Comparison of ENCODE assay signal across 18 cellular contexts in genomic region chr9:129604056-129604765, GRCh38. TPM values are rescaled to one million over a fixed set of nuclear protein-coding genes. Genes with fewer than 3 reads are reported as not detected.
DNase-seq lines count a peak whose midpoint lies in the region; ATAC-seq and TF ChIP-seq lines count a peak whose summit lies in the region.
"Had no signal": no experiment of that assay in that cellular context is flagged by ENCODE, and none has a peak within 500 bp of the region (broad histone marks: within the 10 kb centered on the region; RNA-seq: fewer than 3 reads in every experiment).

No MANE protein-coding gene starts in this region.

- peaks cover 66% of the 10 kb centered on the region for H3K4me1 Mint-ChIP-seq in activated CD8-positive, alpha-beta T cell treated with anti-CD3 and anti-CD28 coated beads, Interleukin-2, amount 10 ng/mL, durations not matched to agents 7 days and 5 days (ENCODE audit: low read depth)
- H3K4me1 Mint-ChIP-seq in activated CD8-positive, alpha-beta T cell treated with anti-CD3 and anti-CD28 coated beads for 36 hours (ENCODE audit: low read depth) = peaks cover 32% of the 10 kb centered on the region
- H3K4me1 Mint-ChIP-seq in immature natural killer cell (peaks cover 30 to 34% of the 10 kb centered on the region in 2 donors), type B pancreatic cell (ENCODE audit: unreplicated experiment) (peaks cover 37% of the 10 kb centered on the region)

- no peak for TF ChIP-seq CTCF in activated CD8-positive, alpha-beta T cell treated with anti-CD3 and anti-CD28 coated beads for 36 hours (IDR thresholded peaks at IDR 0.05)
- TF ChIP-seq CTCF in RWPE1 (conservative IDR thresholded peaks at IDR 0.05; ENCODE audit: low read depth) (no peak), type B pancreatic cell (conservative IDR thresholded peaks at IDR 0.05) (no peak)

- H3K27ac Mint-ChIP-seq in activated CD8-positive, alpha-beta T cell treated with anti-CD3 and anti-CD28 coated beads, Interleukin-2, amount 10 ng/mL, durations not matched to agents 7 days and 5 days = peak overlapping the region; percentile 3
- no peak overlapping the region for H3K27ac Mint-ChIP-seq in activated CD8-positive, alpha-beta T cell treated with anti-CD3 and anti-CD28 coated beads for 36 hours
- H3K27ac Mint-ChIP-seq in immature natural killer cell = peak overlapping the region in 5 of 6 donors; percentile 40 to 81 (median 64)
- H3K27ac Mint-ChIP-seq in type B pancreatic cell = peak overlapping the region; percentile 57

- H3K36me3 Mint-ChIP-seq in activated CD8-positive, alpha-beta T cell treated with anti-CD3 and anti-CD28 coated beads, Interleukin-2, amount 10 ng/mL, durations not matched to agents 7 days and 5 days (ENCODE audit: low read depth) = no peaks in the 10 kb centered on the region
- H3K36me3 Mint-ChIP-seq in activated CD8-positive, alpha-beta T cell treated with anti-CD3 and anti-CD28 coated beads for 36 hours (ENCODE audit: low read depth) = no peaks in the 10 kb centered on the region
- H3K36me3 Mint-ChIP-seq in immature natural killer cell (no peaks in the 10 kb centered on the region), type B pancreatic cell (no peaks in the 10 kb centered on the region)

- H3K4me3 Mint-ChIP-seq in activated CD8-positive, alpha-beta T cell treated with anti-CD3 and anti-CD28 coated beads, Interleukin-2, amount 10 ng/mL, durations not matched to agents 7 days and 5 days = no peak overlapping the region
- H3K4me3 Mint-ChIP-seq in activated CD8-positive, alpha-beta T cell treated with anti-CD3 and anti-CD28 coated beads for 36 hours = no peak overlapping the region
- H3K4me3 Mint-ChIP-seq in immature natural killer cell = peak overlapping the region in 1 of 5 donors; percentile 40
- H3K4me3 Mint-ChIP-seq in type B pancreatic cell = no peak overlapping the region

- POLR2A ChIA-PET in activated CD8-positive, alpha-beta T cell treated with anti-CD3 and anti-CD28 coated beads, Interleukin-2, amount 10 ng/mL, durations not matched to agents 7 days and 5 days (lab: Charles Lee) = interaction anchor here (0.9 kb wide), 2 partner anchors 426 to 461 kb away, joined by 3 to 4 read pairs; partner anchors contain the start of gene IER5L
- POLR2A ChIA-PET in activated CD8-positive, alpha-beta T cell treated with anti-CD3 and anti-CD28 coated beads for 36 hours (lab: Charles Lee) = interaction anchor here (1.2 kb wide), 1 partner anchor 108 kb away, joined by 3 read pairs; no protein-coding TSS in a partner anchor
- POLR2A ChIA-PET in RWPE1 (lab: Yijun Ruan, JAX; ENCODE audit: low non-redundant PET) = no interaction called here

- DNase-seq in activated CD8-positive, alpha-beta T cell treated with anti-CD3 and anti-CD28 coated beads, Interleukin-2, amount 10 ng/mL, durations not matched to agents 7 days and 5 days = no peak
- no peak for DNase-seq in activated CD8-positive, alpha-beta T cell treated with anti-CD3 and anti-CD28 coated beads for 36 hours
- no peak for DNase-seq in RWPE1 (ENCODE audit: low spot score)
- no peak for DNase-seq in immature natural killer cell
- no peak for DNase-seq in type B pancreatic cell (ENCODE audit: extremely low spot score, unreplicated experiment)
- DNase-seq in occipital lobe (lab: John Stamatoyannopoulos, UW) = no peak
- no peak for DNase-seq in NCI-H146 treated with DMSO at 0.1 percent for 48 hours (lab: John Stamatoyannopoulos, UW; ENCODE audit: unreplicated experiment)
- no peak for DNase-seq in cardiac septum (ENCODE audit: low spot score)
- DNase-seq: activated naive CD4-positive, alpha-beta T cell treated with anti-CD3 and anti-CD28 coated beads, Interleukin-2, amount 50 U/mL, for 16 hours; activated T-cell treated with anti-CD3 and anti-CD28 coated beads, Interleukin-2, amount 50 U/mL, for 48 hours; effector memory CD4-positive, alpha-beta T cell; left colon; MG63; NCI-H1436 treated with DMSO at 0.1 percent for 48 hours; stimulated activated CD4-positive, alpha-beta T cell treated with anti-CD3 and anti-CD28 coated beads, Interleukin-4, amount 100 ng/mL, for 4 hours; uterus had no signal

- peaks cover 2% of the 10 kb centered on the region for H3K27me3 Mint-ChIP-seq in activated CD8-positive, alpha-beta T cell treated with anti-CD3 and anti-CD28 coated beads, Interleukin-2, amount 10 ng/mL, durations not matched to agents 7 days and 5 days (ENCODE audit: low read depth)
- H3K27me3 Mint-ChIP-seq in activated CD8-positive, alpha-beta T cell treated with anti-CD3 and anti-CD28 coated beads for 36 hours = no peaks in the 10 kb centered on the region
- H3K27me3 Mint-ChIP-seq in immature natural killer cell (ENCODE audit: low read depth in 3 of 3) (peaks cover 2 to 3% (median 2%) of the 10 kb centered on the region in 3 donors), type B pancreatic cell (no peaks in the 10 kb centered on the region)

- no peak for ATAC-seq in activated CD8-positive, alpha-beta T cell treated with anti-CD3 and anti-CD28 coated beads, Interleukin-2, amount 10 ng/mL, durations not matched to agents 7 days and 5 days
- ATAC-seq in activated CD8-positive, alpha-beta T cell treated with anti-CD3 and anti-CD28 coated beads for 36 hours = no peak
- ATAC-seq: left colon had no signal

- peak overlapping the region; percentile 18 for H3K27ac ChIP-seq in RWPE1
- H3K27ac ChIP-seq: HL-60, neutrophil, uterus had no signal

- no peaks in the 10 kb centered on the region for H3K9me3 Mint-ChIP-seq in activated CD8-positive, alpha-beta T cell treated with anti-CD3 and anti-CD28 coated beads, Interleukin-2, amount 10 ng/mL, durations not matched to agents 7 days and 5 days (ENCODE audit: insufficient read depth)
- no peaks in the 10 kb centered on the region for H3K9me3 Mint-ChIP-seq in activated CD8-positive, alpha-beta T cell treated with anti-CD3 and anti-CD28 coated beads for 36 hours
- H3K9me3 Mint-ChIP-seq in immature natural killer cell (no peaks in the 10 kb centered on the region), type B pancreatic cell (no peaks in the 10 kb centered on the region)

- intact Hi-C loops in activated CD8-positive, alpha-beta T cell treated with anti-CD3 and anti-CD28 coated beads for 36 hours (cut with micrococcal nuclease) = loop anchor here (10.0 kb wide), 2 partner anchors 119 to 279 kb away; no protein-coding TSS in a partner anchor
- intact Hi-C loops in cardiac septum (cut with DNase I) = no loop called here

- CTCF ChIA-PET in activated CD8-positive, alpha-beta T cell treated with anti-CD3 and anti-CD28 coated beads, Interleukin-2, amount 10 ng/mL, durations not matched to agents 7 days and 5 days (lab: Charles Lee) = interaction anchor here (0.8 to 6.0 kb wide), 6 partner anchors 12 to 465 kb away, joined by 3 to 39 read pairs (median 6); partner anchors contain the start of gene NTMT1
- CTCF ChIA-PET in activated CD8-positive, alpha-beta T cell treated with anti-CD3 and anti-CD28 coated beads for 36 hours (lab: Charles Lee) = interaction anchor here (0.6 to 4.1 kb wide), 5 partner anchors 20 to 478 kb away, joined by 3 to 31 read pairs (median 3); no protein-coding TSS in a partner anchor
- CTCF ChIA-PET in RWPE1 (lab: Yijun Ruan, JAX) = interaction anchor here (1.6 kb wide), 1 partner anchor 465 kb away, joined by 7 read pairs; no protein-coding TSS in a partner anchor

RNA-seq across cellular contexts. Expression of gene C9orf50, which starts 16.7 kb away (rescaled TPM):
- not detected for total RNA-seq in activated CD8-positive, alpha-beta T cell treated with anti-CD3 and anti-CD28 coated beads, Interleukin-2, amount 10 ng/mL, durations not matched to agents 7 days and 5 days
- total RNA-seq in activated CD8-positive, alpha-beta T cell treated with anti-CD3 and anti-CD28 coated beads for 36 hours = not detected
- not detected for polyA plus RNA-seq in immature natural killer cell
- total RNA-seq in type B pancreatic cell (ENCODE audit: low replicate concordance) (not detected in 2 replicates), occipital lobe (not detected), cardiac septum (0.22 TPM)

RNA-seq across cellular contexts. Expression of gene NTMT1, which starts 21.8 kb away (rescaled TPM):
- total RNA-seq in activated CD8-positive, alpha-beta T cell treated with anti-CD3 and anti-CD28 coated beads, Interleukin-2, amount 10 ng/mL, durations not matched to agents 7 days and 5 days = 10 to 100 TPM; 36.2 to 39.2 TPM
- 10 to 100 TPM; 69.5 to 74.4 TPM for total RNA-seq in activated CD8-positive, alpha-beta T cell treated with anti-CD3 and anti-CD28 coated beads for 36 hours
- 10 to 100 TPM; 33.8 to 41.3 (median 35.8) TPM for polyA plus RNA-seq in immature natural killer cell
- total RNA-seq in type B pancreatic cell (ENCODE audit: low replicate concordance) (31.4 and 33.5 TPM in 2 replicates), occipital lobe (11.2 TPM), cardiac septum (49.5 TPM)

RNA-seq across cellular contexts. Expression of gene ASB6, which starts 37.7 kb away (rescaled TPM):
- 10 to 100 TPM; 25.4 to 27.7 TPM for total RNA-seq in activated CD8-positive, alpha-beta T cell treated with anti-CD3 and anti-CD28 coated beads, Interleukin-2, amount 10 ng/mL, durations not matched to agents 7 days and 5 days
- total RNA-seq in activated CD8-positive, alpha-beta T cell treated with anti-CD3 and anti-CD28 coated beads for 36 hours = 10 to 100 TPM; 16.6 TPM
- polyA plus RNA-seq in immature natural killer cell = 10 to 100 TPM; 13.9 to 26.6 (median 19.9) TPM
- total RNA-seq in type B pancreatic cell (ENCODE audit: low replicate concordance) (20.7 and 22.4 TPM in 2 replicates), occipital lobe (10.1 TPM), cardiac septum (10.2 TPM)
